ENCODE assay signal across 10 cellular contexts in the genomic region with DNA sequence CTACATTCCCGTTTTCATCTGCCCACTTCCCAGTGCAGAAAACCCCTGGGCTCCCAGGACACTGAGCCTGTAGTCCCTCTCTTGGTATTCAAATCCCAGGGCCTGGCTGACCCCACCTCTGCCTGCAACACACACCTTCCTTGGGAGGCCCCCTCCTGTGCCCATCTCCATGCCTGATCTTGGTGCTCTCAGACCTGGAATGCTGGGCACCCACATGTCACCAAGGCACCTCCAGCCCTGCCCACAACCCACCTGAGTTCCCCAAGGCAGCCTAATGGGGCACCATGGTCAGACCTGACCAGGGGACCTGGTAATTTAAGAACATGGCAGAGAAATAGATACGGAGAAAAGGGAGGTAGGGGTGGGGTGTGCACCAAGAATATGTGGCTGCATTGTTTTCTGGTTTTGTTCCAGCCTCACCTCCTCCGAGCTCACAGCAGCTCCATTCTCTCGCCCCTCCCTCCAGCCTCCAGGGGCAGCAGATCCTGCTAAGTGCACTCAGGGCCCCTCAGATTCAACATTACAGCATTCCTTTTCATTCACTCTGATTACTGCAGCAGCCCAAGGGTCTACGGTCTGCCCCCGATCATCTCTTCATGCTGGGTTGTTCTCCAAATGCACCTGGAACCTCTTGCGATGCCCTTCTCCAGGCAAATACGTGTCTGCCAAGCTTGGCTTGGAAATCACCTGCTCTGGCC. TPM values are rescaled to one million over a fixed set of nuclear protein-coding genes. Genes with fewer than 3 reads are reported as not detected.
DNase-seq lines count a peak whose midpoint lies in the region; ATAC-seq and TF ChIP-seq lines count a peak whose summit lies in the region.
"Had no signal": no experiment of that assay in that cellular context is flagged by ENCODE, and none has a peak within 500 bp of the region (broad histone marks: within the 10 kb centered on the region; RNA-seq: fewer than 3 reads in every experiment).

No MANE protein-coding gene starts in this region.

- no peaks in the 10 kb centered on the region for H3K9me2 ChIP-seq in MM.1S (replicated peaks; ENCODE audit: insufficient read depth, low read length)

- H3F3A ChIP-seq in MM.1S (ENCODE audit: insufficient read depth, low read length): no peaks in the 10 kb centered on the region

- no peak overlapping the region for H3K9ac ChIP-seq in MM.1S (ENCODE audit: low read length)

- H3K4me3 ChIP-seq in A673 (ENCODE audit: low read depth, low read length, poor library complexity, severe bottlenecking): no peak overlapping the region
- no peak overlapping the region for H3K4me3 ChIP-seq in Peyer's patch
- H3K4me3 ChIP-seq in MM.1S (ENCODE audit: low read length): no peak overlapping the region
- H3K4me3 ChIP-seq: lung, SJCRH30 had no signal

- H3K27ac ChIP-seq in A673 (ENCODE audit: low read depth, low read length, poor library complexity, severe bottlenecking) (no peak overlapping the region), Peyer's patch (no peak overlapping the region), MM.1S (ENCODE audit: low read length) (no peak overlapping the region)
- H3K27ac ChIP-seq: SJCRH30 had no signal

- CTCF ChIA-PET in A673 (lab: Charles Lee): interaction anchor here (0.7 to 1.5 kb wide), 6 partner anchors 10 to 389 kb away, joined by 3 to 11 read pairs (median 5); no protein-coding TSS in a partner anchor

- no peak overlapping the region for H3K4me2 ChIP-seq in MM.1S (ENCODE audit: low read depth, low read length)

- no peaks in the 10 kb centered on the region for H3K79me2 ChIP-seq in MM.1S (ENCODE audit: low read length)

- no TSS peak for BruUV-seq in A673 (replicated peaks; lab: Mats Ljungman, UMichigan)

- peak overlapping the region; percentile 78 for H3K27ac Mint-ChIP-seq in mesothelial cell of epicardium

- no peaks in the 10 kb centered on the region for H3K27me3 Mint-ChIP-seq in mesothelial cell of epicardium (ENCODE audit: low read depth)

- peak overlapping the region; percentile 37 for H3K4me3 Mint-ChIP-seq in mesothelial cell of epicardium

- TF ChIP-seq CTCF in A673 (conservative IDR thresholded peaks at IDR 0.05; ENCODE audit: low read depth, low read length): no peak
- no peak for TF ChIP-seq CTCF in mesothelial cell of epicardium (IDR thresholded peaks at IDR 0.05; ENCODE audit: unreplicated experiment)
- no peak for TF ChIP-seq CTCF in Peyer's patch (IDR thresholded peaks at IDR 0.05)
- no peak for TF ChIP-seq CTCF in MM.1S (IDR thresholded peaks at IDR 0.05; ENCODE audit: low read length)

- peaks cover 2% of the 10 kb centered on the region for H3K36me3 Mint-ChIP-seq in mesothelial cell of epicardium

- DNase-seq in A673 (ENCODE audit: low spot score): peak; percentile 37
- DNase-seq in astrocyte of the hippocampus (ENCODE audit: low read depth, low spot score): peak; percentile 34
- peak in 1 of 2 experiments; percentile 48 for DNase-seq in mesothelial cell of epicardium (ENCODE audit: low spot score in 2 of 2, unreplicated experiment in 2 of 2)
- no peak for DNase-seq in stimulated activated naive CD4-positive, alpha-beta T cell (lab: John Stamatoyannopoulos, UW)
- no peak for DNase-seq in Peyer's patch
- DNase-seq in MM.1S: no peak

- no peaks in the 10 kb centered on the region for H3K9me3 Mint-ChIP-seq in mesothelial cell of epicardium

- H3K9me3 ChIP-seq in A673 (ENCODE audit: low read depth, low read length, poor library complexity, severe bottlenecking): no peaks in the 10 kb centered on the region
- H3K9me3 ChIP-seq in Peyer's patch: no peaks in the 10 kb centered on the region
- H3K9me3 ChIP-seq in MM.1S (replicated peaks; ENCODE audit: insufficient read depth, low read length): no peaks in the 10 kb centered on the region
- H3K9me3 ChIP-seq: SJCRH30 had no signal

- peaks cover 33% of the 10 kb centered on the region for H3K4me1 Mint-ChIP-seq in mesothelial cell of epicardium

- no peak for TF ChIP-seq POLR2A in Peyer's patch (IDR thresholded peaks at IDR 0.05)

- POLR2A ChIA-PET in A673 (lab: Charles Lee; ENCODE audit: low non-redundant PET): interaction anchor here (0.7 kb wide), 1 partner anchor 1721 kb away, joined by 3 read pairs; a partner anchor contains a TSS

- intact Hi-C loops in A673 (cut with micrococcal nuclease; ENCODE audit: unreplicated experiment): loop anchor here (1.0 to 10.0 kb wide), 2 partner anchors 33 to 391 kb away; no protein-coding TSS in a partner anchor

- ATAC-seq in GM21529 (IDR thresholded peaks at IDR 0.05; ENCODE audit: unreplicated experiment) (peak; percentile 18), GM21619 (IDR thresholded peaks at IDR 0.05; ENCODE audit: unreplicated experiment) (no peak)

- H2AFZ ChIP-seq in MM.1S (ENCODE audit: low read length): no peak overlapping the region

- H3K4me1 ChIP-seq in A673 (ENCODE audit: insufficient read depth, low read length, poor library complexity, severe bottlenecking) (peaks cover 10% of the 10 kb centered on the region), Peyer's patch (peaks cover 0 to 3% (median 0%) of the 10 kb centered on the region in 4 donors), MM.1S (ENCODE audit: low read length) (no peaks in the 10 kb centered on the region)

- no peaks in the 10 kb centered on the region for H3K27me3 ChIP-seq in A673 (replicated peaks; ENCODE audit: insufficient read depth, low read depth, low read length, poor library complexity)
- H3K27me3 ChIP-seq in Peyer's patch: no peaks in the 10 kb centered on the region
- no peaks in the 10 kb centered on the region for H3K27me3 ChIP-seq in MM.1S (replicated peaks; ENCODE audit: insufficient read depth, low read length)

- H4K20me1 ChIP-seq in MM.1S (ENCODE audit: insufficient read depth, low read length): no peaks in the 10 kb centered on the region

- H3K36me3 ChIP-seq in A673 (ENCODE audit: insufficient read depth, low read length, poor library complexity, severe bottlenecking): no peaks in the 10 kb centered on the region
- no peaks in the 10 kb centered on the region for H3K36me3 ChIP-seq in Peyer's patch
- H3K36me3 ChIP-seq in MM.1S (replicated peaks; ENCODE audit: insufficient read depth, low read length): no peaks in the 10 kb centered on the region
- H3K36me3 ChIP-seq: SJCRH30 had no signal

RNA-seq across cellular contexts. Expression of a gene that starts 9.2 kb away (rescaled TPM):
- total RNA-seq in A673 (2021) (1,040 and 1,112 TPM in 2 replicates), mesothelial cell of epicardium (325 to 330 TPM (median 330 TPM) in 3 replicates), Peyer's patch (100 to 1,000 TPM; 141 to 550 (median 254) TPM)

RNA-seq across cellular contexts. Expression of a gene that starts 43.7 kb away (rescaled TPM):
- total RNA-seq in A673 (2021): 28.3 and 35.8 TPM in 2 replicates
- total RNA-seq in mesothelial cell of epicardium: 39.2 to 41.5 TPM (median 39.5 TPM) in 3 replicates
- total RNA-seq in Peyer's patch: 10 to 100 TPM; 27.6 to 36.7 (median 33.6) TPM

Comparison
In these comparisons a context has a peak if more than half of its experiments do, and no peak if none do; other contexts are left out.
1. DNase-seq: peak in A673 (single experiment) and astrocyte of the hippocampus (single experiment); none in stimulated activated naive CD4-positive, alpha-beta T cell (0 of 6), Peyer's patch (0 of 3) and MM.1S (single experiment).